15 cellular contexts compared by ENCODE assay signal in genomic region chr17:11601661-11602060, GRCh38.
DNase-seq lines count a peak whose midpoint lies in the region; ATAC-seq and TF ChIP-seq lines count a peak whose summit lies in the region.
"Had no signal": no experiment of that assay in that cellular context is flagged by ENCODE, and none has a peak within 500 bp of the region (broad histone marks: within the 10 kb centered on the region; RNA-seq: fewer than 3 reads in every experiment).

No MANE protein-coding gene starts in this region.

- H3K4me3 ChIP-seq in WERI-Rb-1 (ENCODE audit: low read depth, low read length): no peak overlapping the region
- H3K4me3 ChIP-seq: GM23248 had no signal

- intact Hi-C loops in head of caudate nucleus (cut with DNase I): no loop called here

- no peak overlapping the region for H3K27ac ChIP-seq in WERI-Rb-1
- H3K27ac ChIP-seq: C4-2B, GM23248 had no signal

- no peaks in the 10 kb centered on the region for H3K27me3 ChIP-seq in WERI-Rb-1 (ENCODE audit: insufficient read depth, low read depth, severe bottlenecking)

- H3K9me3 ChIP-seq in WERI-Rb-1 (ENCODE audit: severe bottlenecking): no peaks in the 10 kb centered on the region
- H3K9me3 ChIP-seq: Caco-2 had no signal

- ATAC-seq in HG03025 (IDR thresholded peaks at IDR 0.05; ENCODE audit: low FRiP score, unreplicated experiment): no peak
- no peak for ATAC-seq in HG02981 (IDR thresholded peaks at IDR 0.05; ENCODE audit: unreplicated experiment)
- ATAC-seq: CD8-positive, alpha-beta T cell had no signal

- DNase-seq in WERI-Rb-1 (peak; percentile 73), head of caudate nucleus (peak; percentile 8 to 88 (median 62)), putamen (ENCODE audit: low spot score) (peak; percentile 64), SW 1271 (lab: John Stamatoyannopoulos, UW) (no peak)
- DNase-seq: Caco-2; CD4-positive, CD25-positive, alpha-beta regulatory T cell; CD8-positive, alpha-beta T cell; DMS153; DND-41; GM23248; H7; HCEC 1CT had no signal

- H3K36me3 ChIP-seq in WERI-Rb-1: no peaks in the 10 kb centered on the region

- no peak for TF ChIP-seq CTCF in WERI-Rb-1 (IDR thresholded peaks at IDR 0.05; ENCODE audit: low read depth, low read length)

Comparison
In these comparisons a context has a peak if more than half of its experiments do, and no peak if none do; other contexts are left out.
1. DNase-seq: peak in WERI-Rb-1 (single experiment), head of caudate nucleus (42 of 42) and putamen (single experiment); none in SW 1271 (0 of 2).